1 cellular context compared by ENCODE assay signal in the genomic region with DNA sequence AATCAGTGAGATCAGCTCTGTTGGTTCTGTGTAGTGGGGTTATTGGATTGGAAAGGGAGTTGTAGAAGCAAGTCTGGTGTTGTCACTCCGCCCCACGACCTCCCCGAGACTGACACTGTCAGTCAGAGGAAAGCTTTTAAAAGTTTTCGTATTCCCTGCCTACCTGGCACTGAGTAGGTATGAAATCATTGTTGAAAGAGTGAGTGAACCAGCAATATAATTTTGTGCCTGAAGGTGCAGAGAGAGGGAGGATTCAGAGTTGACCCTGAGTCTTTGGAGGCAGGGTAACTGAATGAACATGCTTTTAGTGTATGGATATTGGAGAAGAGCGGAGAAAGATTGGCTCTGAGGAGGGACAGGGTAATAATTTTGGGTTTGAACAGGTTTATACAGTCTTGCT.
TF ChIP-seq lines count a peak whose summit lies in the region.

No MANE protein-coding gene starts in this region.

TF ChIP-seq in WTC11, 78 proteins besides CTCF, POLR2A, EP300 and RAD21 (continued from another document):
- TF ChIP-seq, protein P1, sequence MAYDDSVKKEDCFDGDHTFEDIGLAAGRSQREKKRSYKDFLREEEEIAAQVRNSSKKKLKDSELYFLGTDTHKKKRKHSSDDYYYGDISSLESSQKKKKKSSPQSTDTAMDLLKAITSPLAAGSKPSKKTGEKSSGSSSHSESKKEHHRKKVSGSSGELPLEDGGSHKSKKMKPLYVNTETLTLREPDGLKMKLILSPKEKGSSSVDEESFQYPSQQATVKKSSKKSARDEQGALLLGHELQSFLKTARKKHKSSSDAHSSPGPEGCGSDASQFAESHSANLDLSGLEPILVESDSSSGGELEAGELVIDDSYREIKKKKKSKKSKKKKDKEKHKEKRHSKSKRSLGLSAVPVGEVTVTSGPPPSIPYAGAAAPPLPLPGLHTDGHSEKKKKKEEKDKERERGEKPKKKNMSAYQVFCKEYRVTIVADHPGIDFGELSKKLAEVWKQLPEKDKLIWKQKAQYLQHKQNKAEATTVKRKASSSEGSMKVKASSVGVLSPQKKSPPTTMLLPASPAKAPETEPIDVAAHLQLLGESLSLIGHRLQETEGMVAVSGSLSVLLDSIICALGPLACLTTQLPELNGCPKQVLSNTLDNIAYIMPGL (CRISPR knock-in tag; IDR thresholded peaks at IDR 0.05): no peak
- TF ChIP-seq, protein P2, sequence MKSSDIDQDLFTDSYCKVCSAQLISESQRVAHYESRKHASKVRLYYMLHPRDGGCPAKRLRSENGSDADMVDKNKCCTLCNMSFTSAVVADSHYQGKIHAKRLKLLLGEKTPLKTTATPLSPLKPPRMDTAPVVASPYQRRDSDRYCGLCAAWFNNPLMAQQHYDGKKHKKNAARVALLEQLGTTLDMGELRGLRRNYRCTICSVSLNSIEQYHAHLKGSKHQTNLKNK (CRISPR knock-in tag; IDR thresholded peaks at IDR 0.05): no peak
TF ChIP-seq in WTC11: peak in this region for 0.
